ENCODE assay signal across 1 cellular context in the genomic region with DNA sequence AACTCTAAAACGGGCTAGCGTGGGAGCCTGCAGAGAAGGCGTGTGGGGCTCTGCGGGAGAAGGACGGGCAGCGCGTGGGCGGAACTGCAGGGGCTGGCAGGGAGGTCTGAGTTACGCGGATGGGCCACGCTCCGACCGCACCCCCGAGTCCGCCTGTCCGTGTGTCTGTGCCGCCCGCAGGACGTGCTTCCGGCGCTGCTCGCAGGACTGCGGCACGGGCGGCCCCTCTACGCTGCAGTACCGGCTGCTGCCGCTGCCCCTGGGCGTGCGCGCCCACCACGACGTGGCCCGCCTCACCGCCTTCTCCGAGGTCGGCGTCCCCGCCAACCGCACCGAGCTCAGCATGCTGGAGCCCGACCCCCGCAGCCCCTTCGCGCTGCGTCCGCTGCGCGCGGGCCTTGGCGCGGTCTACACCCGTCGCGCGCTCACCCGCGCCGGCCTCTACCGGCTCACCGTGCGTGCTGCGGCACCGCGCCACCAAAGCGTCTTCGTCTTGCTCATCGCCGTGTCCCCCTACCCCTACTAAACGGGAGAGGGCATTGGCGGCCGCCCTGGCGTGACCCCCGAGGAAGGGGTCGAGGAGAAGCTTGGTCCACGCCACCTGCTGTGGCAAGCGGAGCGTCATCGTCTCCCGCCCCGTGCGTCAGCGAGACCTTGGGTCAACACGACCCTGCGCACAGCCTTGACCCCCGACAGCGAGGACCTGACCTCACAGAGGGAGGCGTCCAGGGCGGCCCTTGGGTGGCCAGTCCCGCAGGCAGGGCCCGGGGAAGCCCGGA.
TF ChIP-seq lines count a peak whose summit lies in the region.

No MANE protein-coding gene starts in this region.

TF ChIP-seq in WTC11, 78 proteins besides CTCF, POLR2A, EP300 and RAD21 (continued from another document and continues in another):
- TF ChIP-seq, protein P1, sequence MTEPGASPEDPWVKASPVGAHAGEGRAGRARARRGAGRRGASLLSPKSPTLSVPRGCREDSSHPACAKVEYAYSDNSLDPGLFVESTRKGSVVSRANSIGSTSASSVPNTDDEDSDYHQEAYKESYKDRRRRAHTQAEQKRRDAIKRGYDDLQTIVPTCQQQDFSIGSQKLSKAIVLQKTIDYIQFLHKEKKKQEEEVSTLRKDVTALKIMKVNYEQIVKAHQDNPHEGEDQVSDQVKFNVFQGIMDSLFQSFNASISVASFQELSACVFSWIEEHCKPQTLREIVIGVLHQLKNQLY (CRISPR knock-in tag; IDR thresholded peaks at IDR 0.05) = no peak
- TF ChIP-seq JUN (CRISPR knock-in tag; IDR thresholded peaks at IDR 0.05) (no peak), EMX1 (CRISPR knock-in tag; IDR thresholded peaks at IDR 0.05) (no peak), ZNF232 (CRISPR knock-in tag; IDR thresholded peaks at IDR 0.05) (no peak), ZNF138 (CRISPR knock-in tag; conservative IDR thresholded peaks at IDR 0.05) (0 out of 2 replicates have a peak, but pooled peaks have one; percentile 67), USF2 (CRISPR knock-in tag; IDR thresholded peaks at IDR 0.05) (no peak; the same call in 1 of the 2 replicates), PRRX2 (CRISPR knock-in tag; IDR thresholded peaks at IDR 0.05) (no peak), CREM (CRISPR knock-in tag; IDR thresholded peaks at IDR 0.05) (no peak), MAX (CRISPR knock-in tag; IDR thresholded peaks at IDR 0.05) (peak; percentile 91), NR2C2 (CRISPR knock-in tag; IDR thresholded peaks at IDR 0.05) (no peak), NFYB (CRISPR knock-in tag; conservative IDR thresholded peaks at IDR 0.05; ENCODE audit: low read depth) (no peak), GABPB1 (CRISPR knock-in tag; IDR thresholded peaks at IDR 0.05) (peak; percentile 18; the same call in 1 of the 2 replicates), PREB (CRISPR knock-in tag; IDR thresholded peaks at IDR 0.05; ENCODE audit: borderline replicate concordance) (0 out of 2 replicates have a peak, but pooled peaks have one; percentile 45), KAT7 (CRISPR knock-in tag; IDR thresholded peaks at IDR 0.05; ENCODE audit: borderline replicate concordance) (peak; percentile 71; the same call in 1 of the 2 replicates), ELF4 (CRISPR knock-in tag; IDR thresholded peaks at IDR 0.05; ENCODE audit: low read depth) (no peak), GRHL2 (CRISPR knock-in tag; IDR thresholded peaks at IDR 0.05; ENCODE audit: insufficient replicate concordance, severe bottlenecking) (no peak), ZNF317 (CRISPR knock-in tag; IDR thresholded peaks at IDR 0.05; ENCODE audit: borderline replicate concordance, low read depth) (peak; percentile 32; the same call in 1 of the 2 replicates), IRF2 (CRISPR knock-in tag; IDR thresholded peaks at IDR 0.05; ENCODE audit: borderline replicate concordance, low read depth) (no peak), E2F4 (CRISPR knock-in tag; IDR thresholded peaks at IDR 0.05; ENCODE audit: borderline replicate concordance, low read depth) (peak; percentile 74), MYBL2 (CRISPR knock-in tag; IDR thresholded peaks at IDR 0.05) (peak; percentile 87), CBFB (CRISPR knock-in tag; IDR thresholded peaks at IDR 0.05; ENCODE audit: low read depth) (peak; percentile 78; the same call in 1 of the 2 replicates), ZNF416 (CRISPR knock-in tag; IDR thresholded peaks at IDR 0.05) (no peak; the same call in 1 of the 2 replicates), TP53 (CRISPR knock-in tag; IDR thresholded peaks at IDR 0.05) (no peak), ESRRA (CRISPR knock-in tag; IDR thresholded peaks at IDR 0.05; ENCODE audit: borderline replicate concordance) (peak; percentile 89; the same call in 1 of the 2 replicates), NR1H2 (CRISPR knock-in tag; IDR thresholded peaks at IDR 0.05) (no peak), FOXK1 (CRISPR knock-in tag; IDR thresholded peaks at IDR 0.05) (no peak), NFATC4 (CRISPR knock-in tag; IDR thresholded peaks at IDR 0.05) (no peak), JAZF1 (CRISPR knock-in tag; IDR thresholded peaks at IDR 0.05) (no peak), HMGA2 (CRISPR knock-in tag; IDR thresholded peaks at IDR 0.05) (no peak), ZNF423 (CRISPR knock-in tag; IDR thresholded peaks at IDR 0.05) (peak; percentile 51; the same call in 1 of the 2 replicates), GTF2I (CRISPR knock-in tag; conservative IDR thresholded peaks at IDR 0.05) (no peak), CREB1 (CRISPR knock-in tag; IDR thresholded peaks at IDR 0.05) (no peak), FOXJ3 (CRISPR knock-in tag; IDR thresholded peaks at IDR 0.05; ENCODE audit: borderline replicate concordance) (no peak)
- TF ChIP-seq, protein P2, sequence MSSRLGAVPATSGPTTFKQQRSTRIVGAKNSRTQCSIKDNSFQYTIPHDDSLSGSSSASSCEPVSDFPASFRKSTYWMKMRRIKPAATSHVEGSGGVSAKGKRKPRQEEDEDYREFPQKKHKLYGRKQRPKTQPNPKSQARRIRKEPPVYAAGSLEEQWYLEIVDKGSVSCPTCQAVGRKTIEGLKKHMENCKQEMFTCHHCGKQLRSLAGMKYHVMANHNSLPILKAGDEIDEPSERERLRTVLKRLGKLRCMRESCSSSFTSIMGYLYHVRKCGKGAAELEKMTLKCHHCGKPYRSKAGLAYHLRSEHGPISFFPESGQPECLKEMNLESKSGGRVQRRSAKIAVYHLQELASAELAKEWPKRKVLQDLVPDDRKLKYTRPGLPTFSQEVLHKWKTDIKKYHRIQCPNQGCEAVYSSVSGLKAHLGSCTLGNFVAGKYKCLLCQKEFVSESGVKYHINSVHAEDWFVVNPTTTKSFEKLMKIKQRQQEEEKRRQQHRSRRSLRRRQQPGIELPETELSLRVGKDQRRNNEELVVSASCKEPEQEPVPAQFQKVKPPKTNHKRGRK (CRISPR knock-in tag; IDR thresholded peaks at IDR 0.05; ENCODE audit: borderline replicate concordance) = no peak
- TF ChIP-seq, protein P3, sequence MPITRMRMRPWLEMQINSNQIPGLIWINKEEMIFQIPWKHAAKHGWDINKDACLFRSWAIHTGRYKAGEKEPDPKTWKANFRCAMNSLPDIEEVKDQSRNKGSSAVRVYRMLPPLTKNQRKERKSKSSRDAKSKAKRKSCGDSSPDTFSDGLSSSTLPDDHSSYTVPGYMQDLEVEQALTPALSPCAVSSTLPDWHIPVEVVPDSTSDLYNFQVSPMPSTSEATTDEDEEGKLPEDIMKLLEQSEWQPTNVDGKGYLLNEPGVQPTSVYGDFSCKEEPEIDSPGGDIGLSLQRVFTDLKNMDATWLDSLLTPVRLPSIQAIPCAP (CRISPR knock-in tag; IDR thresholded peaks at IDR 0.05) = 0 out of 2 replicates have a peak, but pooled peaks have one; percentile 6
- TF ChIP-seq, protein P4, sequence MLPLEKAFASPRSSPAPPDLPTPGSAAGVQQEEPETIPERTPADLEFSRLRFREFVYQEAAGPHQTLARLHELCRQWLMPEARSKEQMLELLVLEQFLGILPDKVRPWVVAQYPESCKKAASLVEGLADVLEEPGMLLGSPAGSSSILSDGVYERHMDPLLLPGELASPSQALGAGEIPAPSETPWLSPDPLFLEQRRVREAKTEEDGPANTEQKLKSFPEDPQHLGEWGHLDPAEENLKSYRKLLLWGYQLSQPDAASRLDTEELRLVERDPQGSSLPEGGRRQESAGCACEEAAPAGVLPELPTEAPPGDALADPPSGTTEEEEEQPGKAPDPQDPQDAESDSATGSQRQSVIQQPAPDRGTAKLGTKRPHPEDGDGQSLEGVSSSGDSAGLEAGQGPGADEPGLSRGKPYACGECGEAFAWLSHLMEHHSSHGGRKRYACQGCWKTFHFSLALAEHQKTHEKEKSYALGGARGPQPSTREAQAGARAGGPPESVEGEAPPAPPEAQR (CRISPR knock-in tag; IDR thresholded peaks at IDR 0.05) = no peak
- TF ChIP-seq, protein P5, sequence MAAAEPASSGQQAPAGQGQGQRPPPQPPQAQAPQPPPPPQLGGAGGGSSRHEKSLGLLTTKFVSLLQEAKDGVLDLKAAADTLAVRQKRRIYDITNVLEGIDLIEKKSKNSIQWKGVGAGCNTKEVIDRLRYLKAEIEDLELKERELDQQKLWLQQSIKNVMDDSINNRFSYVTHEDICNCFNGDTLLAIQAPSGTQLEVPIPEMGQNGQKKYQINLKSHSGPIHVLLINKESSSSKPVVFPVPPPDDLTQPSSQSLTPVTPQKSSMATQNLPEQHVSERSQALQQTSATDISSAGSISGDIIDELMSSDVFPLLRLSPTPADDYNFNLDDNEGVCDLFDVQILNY (CRISPR knock-in tag; IDR thresholded peaks at IDR 0.05) = peak; percentile 53; the same call in 1 of the 2 replicates
- TF ChIP-seq, protein P6, sequence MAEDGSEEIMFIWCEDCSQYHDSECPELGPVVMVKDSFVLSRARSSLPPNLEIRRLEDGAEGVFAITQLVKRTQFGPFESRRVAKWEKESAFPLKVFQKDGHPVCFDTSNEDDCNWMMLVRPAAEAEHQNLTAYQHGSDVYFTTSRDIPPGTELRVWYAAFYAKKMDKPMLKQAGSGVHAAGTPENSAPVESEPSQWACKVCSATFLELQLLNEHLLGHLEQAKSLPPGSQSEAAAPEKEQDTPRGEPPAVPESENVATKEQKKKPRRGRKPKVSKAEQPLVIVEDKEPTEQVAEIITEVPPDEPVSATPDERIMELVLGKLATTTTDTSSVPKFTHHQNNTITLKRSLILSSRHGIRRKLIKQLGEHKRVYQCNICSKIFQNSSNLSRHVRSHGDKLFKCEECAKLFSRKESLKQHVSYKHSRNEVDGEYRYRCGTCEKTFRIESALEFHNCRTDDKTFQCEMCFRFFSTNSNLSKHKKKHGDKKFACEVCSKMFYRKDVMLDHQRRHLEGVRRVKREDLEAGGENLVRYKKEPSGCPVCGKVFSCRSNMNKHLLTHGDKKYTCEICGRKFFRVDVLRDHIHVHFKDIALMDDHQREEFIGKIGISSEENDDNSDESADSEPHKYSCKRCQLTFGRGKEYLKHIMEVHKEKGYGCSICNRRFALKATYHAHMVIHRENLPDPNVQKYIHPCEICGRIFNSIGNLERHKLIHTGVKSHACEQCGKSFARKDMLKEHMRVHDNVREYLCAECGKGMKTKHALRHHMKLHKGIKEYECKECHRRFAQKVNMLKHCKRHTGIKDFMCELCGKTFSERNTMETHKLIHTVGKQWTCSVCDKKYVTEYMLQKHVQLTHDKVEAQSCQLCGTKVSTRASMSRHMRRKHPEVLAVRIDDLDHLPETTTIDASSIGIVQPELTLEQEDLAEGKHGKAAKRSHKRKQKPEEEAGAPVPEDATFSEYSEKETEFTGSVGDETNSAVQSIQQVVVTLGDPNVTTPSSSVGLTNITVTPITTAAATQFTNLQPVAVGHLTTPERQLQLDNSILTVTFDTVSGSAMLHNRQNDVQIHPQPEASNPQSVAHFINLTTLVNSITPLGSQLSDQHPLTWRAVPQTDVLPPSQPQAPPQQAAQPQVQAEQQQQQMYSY (CRISPR knock-in tag; IDR thresholded peaks at IDR 0.05) = no peak; the same call in 1 of the 2 replicates
- TF ChIP-seq, protein P7, sequence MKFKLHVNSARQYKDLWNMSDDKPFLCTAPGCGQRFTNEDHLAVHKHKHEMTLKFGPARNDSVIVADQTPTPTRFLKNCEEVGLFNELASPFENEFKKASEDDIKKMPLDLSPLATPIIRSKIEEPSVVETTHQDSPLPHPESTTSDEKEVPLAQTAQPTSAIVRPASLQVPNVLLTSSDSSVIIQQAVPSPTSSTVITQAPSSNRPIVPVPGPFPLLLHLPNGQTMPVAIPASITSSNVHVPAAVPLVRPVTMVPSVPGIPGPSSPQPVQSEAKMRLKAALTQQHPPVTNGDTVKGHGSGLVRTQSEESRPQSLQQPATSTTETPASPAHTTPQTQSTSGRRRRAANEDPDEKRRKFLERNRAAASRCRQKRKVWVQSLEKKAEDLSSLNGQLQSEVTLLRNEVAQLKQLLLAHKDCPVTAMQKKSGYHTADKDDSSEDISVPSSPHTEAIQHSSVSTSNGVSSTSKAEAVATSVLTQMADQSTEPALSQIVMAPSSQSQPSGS (CRISPR knock-in tag; IDR thresholded peaks at IDR 0.05; ENCODE audit: borderline replicate concordance, low read depth) = no peak
- TF ChIP-seq, protein P8, sequence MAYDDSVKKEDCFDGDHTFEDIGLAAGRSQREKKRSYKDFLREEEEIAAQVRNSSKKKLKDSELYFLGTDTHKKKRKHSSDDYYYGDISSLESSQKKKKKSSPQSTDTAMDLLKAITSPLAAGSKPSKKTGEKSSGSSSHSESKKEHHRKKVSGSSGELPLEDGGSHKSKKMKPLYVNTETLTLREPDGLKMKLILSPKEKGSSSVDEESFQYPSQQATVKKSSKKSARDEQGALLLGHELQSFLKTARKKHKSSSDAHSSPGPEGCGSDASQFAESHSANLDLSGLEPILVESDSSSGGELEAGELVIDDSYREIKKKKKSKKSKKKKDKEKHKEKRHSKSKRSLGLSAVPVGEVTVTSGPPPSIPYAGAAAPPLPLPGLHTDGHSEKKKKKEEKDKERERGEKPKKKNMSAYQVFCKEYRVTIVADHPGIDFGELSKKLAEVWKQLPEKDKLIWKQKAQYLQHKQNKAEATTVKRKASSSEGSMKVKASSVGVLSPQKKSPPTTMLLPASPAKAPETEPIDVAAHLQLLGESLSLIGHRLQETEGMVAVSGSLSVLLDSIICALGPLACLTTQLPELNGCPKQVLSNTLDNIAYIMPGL (CRISPR knock-in tag; IDR thresholded peaks at IDR 0.05) = peak; percentile 96
- TF ChIP-seq, protein P9, sequence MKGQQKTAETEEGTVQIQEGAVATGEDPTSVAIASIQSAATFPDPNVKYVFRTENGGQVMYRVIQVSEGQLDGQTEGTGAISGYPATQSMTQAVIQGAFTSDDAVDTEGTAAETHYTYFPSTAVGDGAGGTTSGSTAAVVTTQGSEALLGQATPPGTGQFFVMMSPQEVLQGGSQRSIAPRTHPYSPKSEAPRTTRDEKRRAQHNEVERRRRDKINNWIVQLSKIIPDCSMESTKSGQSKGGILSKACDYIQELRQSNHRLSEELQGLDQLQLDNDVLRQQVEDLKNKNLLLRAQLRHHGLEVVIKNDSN (CRISPR knock-in tag; IDR thresholded peaks at IDR 0.05) = 0 out of 2 replicates have a peak, but pooled peaks have one; percentile 4
